Comparison of ENCODE assay signal across 23 cellular contexts in the genomic region with DNA sequence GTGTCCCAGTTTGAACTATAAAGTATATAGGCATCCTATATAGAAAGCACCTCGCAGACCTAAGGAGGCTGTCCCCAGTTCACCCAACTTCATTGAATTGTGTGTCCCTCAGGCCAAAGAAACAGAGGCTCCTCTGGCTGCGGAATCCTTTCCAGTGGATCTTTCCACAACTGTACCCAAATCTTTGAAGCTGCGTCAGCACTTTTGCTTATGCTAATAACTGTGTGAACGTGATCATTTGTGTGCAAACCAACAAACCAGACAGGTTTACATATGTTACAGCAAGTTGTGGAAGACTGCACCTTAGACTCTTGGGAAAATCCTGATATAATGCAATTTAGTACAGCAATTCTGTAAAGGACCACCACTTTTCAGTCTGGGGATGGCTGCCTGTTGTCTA. TPM values are rescaled to one million over a fixed set of nuclear protein-coding genes. Genes with fewer than 3 reads are reported as not detected.
A peak's percentile ranks its signal among the peaks of the same experiment; 100 is the strongest.
DNase-seq lines count a peak whose midpoint lies in the region; ATAC-seq, FAIRE-seq and TF ChIP-seq lines count a peak whose summit lies in the region.
"Had no signal": no experiment of that assay in that cellular context is flagged by ENCODE, and none has a peak within 500 bp of the region (broad histone marks: within the 10 kb centered on the region; RNA-seq: fewer than 3 reads in every experiment).

No MANE protein-coding gene starts in this region.

- in situ Hi-C loops in HepG2 (cut with HindIII; ENCODE audit: extremely low pct_ligation_motif_present, low pct_unique_long_range_greater_than_20kb), result no loop called here

- TF ChIP-seq EP300 in HepG2 (IDR thresholded peaks at IDR 0.05; ENCODE audit: low read depth in 2 of 2, low read length in 2 of 2), result no peak
- no peak for TF ChIP-seq EP300 in HepG2 (CRISPR knock-in tag; IDR thresholded peaks at IDR 0.05; ENCODE audit: borderline replicate concordance)

- H3K27ac ChIP-seq in HepG2 (ENCODE audit: extremely low read length, insufficient read depth, low read length) (no peak overlapping the region), right lobe of liver (no peak overlapping the region), SK-N-MC (0 out of 2 replicates have a peak overlapping the region, but pooled peaks have one; percentile 31)
- H3K27ac ChIP-seq: 22Rv1, BLaER1 had no signal

- H3K4me3 ChIP-seq in HepG2 (replicated peaks in 1 of 3; ENCODE audit: insufficient read depth in 1 of 3, low read depth in 2 of 3, low read length in 3 of 3) (no peak overlapping the region), right lobe of liver (no peak overlapping the region), SK-N-MC (no peak overlapping the region)
- H3K4me3 ChIP-seq: BLaER1 had no signal

- no peaks in the 10 kb centered on the region for H3K79me2 ChIP-seq in HepG2 (ENCODE audit: insufficient read depth, low read length)

- CTCF ChIA-PET in HepG2 (lab: Yijun Ruan, JAX; ENCODE audit: low intra/inter-chr PET ratio, low total read pairs), result no interaction called here

- TF ChIP-seq CTCF in HepG2 (CRISPR knock-in tag; IDR thresholded peaks at IDR 0.05), result no peak
- TF ChIP-seq CTCF in right lobe of liver (IDR thresholded peaks at IDR 0.05), result no peak

- H3K36me3 ChIP-seq in HepG2 (replicated peaks in 1 of 2; ENCODE audit: control insufficient read depth in 1 of 2, insufficient read depth in 2 of 2, low read length in 2 of 2), result peaks cover 2 to 9% of the 10 kb centered on the region in 2 experiments; a peak in 4 of 5 replicates
- H3K36me3 ChIP-seq in right lobe of liver, result no peaks in the 10 kb centered on the region
- peaks cover 17% of the 10 kb centered on the region for H3K36me3 ChIP-seq in SK-N-MC (ENCODE audit: insufficient read depth, low read length)

- ATAC-seq in HepG2 (no peak), right lobe of liver (no peak)

- TF ChIP-seq RAD21 in HepG2 (CRISPR knock-in tag; IDR thresholded peaks at IDR 0.05), result no peak

- H4K20me1 ChIP-seq in HepG2 (ENCODE audit: insufficient read depth, low read length), result no peaks in the 10 kb centered on the region
- H4K20me1 ChIP-seq: BLaER1 had no signal

- no peak overlapping the region for H3K4me2 ChIP-seq in HepG2 (ENCODE audit: low read depth, low read length)
- H3K4me2 ChIP-seq: BLaER1 had no signal

- H3K9me3 ChIP-seq in HepG2 (ENCODE audit: low read length) (no peaks in the 10 kb centered on the region), right lobe of liver (no peaks in the 10 kb centered on the region), SK-N-MC (ENCODE audit: low read depth, low read length) (no peaks in the 10 kb centered on the region)
- H3K9me3 ChIP-seq: BE2C, BLaER1 had no signal

- H3K4me1 ChIP-seq in HepG2 (ENCODE audit: insufficient read depth, low read length) (peaks cover 50% of the 10 kb centered on the region), right lobe of liver (peaks cover 0 to 11% (median 4%) of the 10 kb centered on the region in 4 donors)
- H3K4me1 ChIP-seq: BE2C had no signal

- no peak overlapping the region for H2AFZ ChIP-seq in HepG2 (ENCODE audit: low read length)

- POLR2A ChIA-PET in HepG2 (lab: Yijun Ruan, JAX), result no interaction called here

- no peak for FAIRE-seq in HepG2 (lab: Jason Lieb, UNC)
- FAIRE-seq: G401.6, GM12891, GM19239 had no signal

- 96% methylated on average over 4 of the region's 4 CpGs for WGBS in HepG2 (ENCODE audit: low lambda C conversion rate)
- WGBS in right lobe of liver (ENCODE audit: insufficient coverage, low coverage, low lambda C conversion rate, missing lambda C conversion rate), result 80% methylated on average over 4 of the region's 4 CpGs

- no peaks in the 10 kb centered on the region; a peak in 1 of 5 replicates for H3K27me3 ChIP-seq in HepG2 (ENCODE audit: control insufficient read depth in 1 of 2, insufficient read depth in 2 of 2, low read length in 2 of 2)
- no peaks in the 10 kb centered on the region for H3K27me3 ChIP-seq in right lobe of liver
- H3K27me3 ChIP-seq: BE2C, BLaER1 had no signal

- intact Hi-C loops in HepG2 (cut with micrococcal nuclease; ENCODE audit: unreplicated experiment), result no loop called here
- intact Hi-C loops in right lobe of liver (cut with DNase I), result no loop called here

- DNase-seq in HepG2 (ENCODE audit: low spot score) (no peak), right lobe of liver (no peak), SK-N-MC (ENCODE audit: low read depth, low spot score) (no peak), cortex of kidney (lab: John Stamatoyannopoulos, UW) (no peak), NCI-H774 (lab: John Stamatoyannopoulos, UW) (no peak)
- DNase-seq: ACHN; BE2C; C1 segment of cervical spinal cord; CD4-positive, alpha-beta memory T cell; CD4-positive, CD25-positive, alpha-beta regulatory T cell; CD8-positive, alpha-beta memory T cell; COR-L47; DMS 273 treated with DMSO at 0.1 percent for 48 hours; DMS153; DMS53; DMS79; DND-41; GF-D8 had no signal

- no TSS peak for BruUV-seq in HepG2 (replicated peaks; lab: Mats Ljungman, UMichigan)

- H3K9ac ChIP-seq in HepG2 (ENCODE audit: insufficient read depth, low read depth, low read length) (no peak overlapping the region), SK-N-MC (ENCODE audit: insufficient read length) (no peak overlapping the region)
- H3K9ac ChIP-seq: BLaER1 had no signal

- no peak for TF ChIP-seq POLR2A in HepG2 (IDR thresholded peaks at IDR 0.05; ENCODE audit: insufficient read depth in 1 of 2, low read depth in 2 of 2, low read length in 2 of 2)
- TF ChIP-seq POLR2A in right lobe of liver (IDR thresholded peaks at IDR 0.05), result no peak

TF ChIP-seq in HepG2, 621 proteins besides CTCF, POLR2A, EP300 and RAD21 (continues in another document):
- TF ChIP-seq, protein P1, sequence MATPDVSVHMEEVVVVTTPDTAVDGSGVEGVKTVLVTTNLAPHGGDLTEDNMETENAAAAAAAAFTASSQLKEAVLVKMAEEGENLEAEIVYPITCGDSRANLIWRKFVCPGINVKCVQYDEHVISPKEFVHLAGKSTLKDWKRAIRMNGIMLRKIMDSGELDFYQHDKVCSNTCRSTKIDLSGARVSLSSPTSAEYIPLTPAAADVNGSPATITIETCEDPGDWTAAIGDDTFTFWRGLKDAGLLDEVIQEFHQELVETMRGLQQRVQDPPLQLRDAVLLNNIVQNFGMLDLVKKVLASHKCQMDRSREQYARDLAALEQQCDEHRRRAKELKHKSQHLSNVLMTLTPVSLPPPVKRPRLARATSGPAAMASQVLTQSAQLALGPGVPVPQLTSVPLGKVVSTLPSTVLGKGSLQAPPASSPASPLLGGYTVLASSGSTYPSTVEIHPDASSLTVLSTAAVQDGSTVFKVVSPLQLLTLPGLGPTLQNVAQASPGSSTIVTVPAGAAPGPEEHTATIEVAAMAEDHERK (CRISPR knock-in tag; IDR thresholded peaks at IDR 0.05; ENCODE audit: low read depth), result no peak
- peak; percentile 87 to 91 for TF ChIP-seq MAFK (conservative IDR thresholded peaks at IDR 0.05 in 1 of 2, IDR thresholded peaks at IDR 0.05 in 1 of 2; ENCODE audit: low read length in 2 of 2)

RNA-seq across cellular contexts. Expression of gene DHX35, which starts 4.7 kb away (rescaled TPM):
- 28.7 and 30.4 TPM in 2 replicates for total RNA-seq in HepG2 (2016; rRNA removed; fragmentation: Illumina TruSeq; extraction: Trizol)
- total RNA-seq in HepG2 (2016; cell fraction: cytosol; rRNA removed; fragmentation: Illumina TruSeq; extraction: Trizol; ENCODE audit: low read depth), result 5.2 and 6.7 TPM in 2 replicates
- 29.9 and 33.4 TPM in 2 replicates for total RNA-seq in HepG2 (2016; cell fraction: insoluble cytoplasmic fraction; rRNA removed; fragmentation: Illumina TruSeq; extraction: Trizol)
- total RNA-seq in HepG2 (2016; cell fraction: membrane; rRNA removed; fragmentation: Illumina TruSeq; extraction: Trizol), result 8.6 and 10.5 TPM in 2 replicates
- total RNA-seq in HepG2 (2016; cell fraction: nucleus; rRNA removed; fragmentation: Illumina TruSeq; extraction: Trizol), result 35.4 and 36.9 TPM in 2 replicates
- polyA plus RNA-seq in HepG2 (2011; rRNA removed), result 25.8 and 26.2 TPM in 2 replicates
- 18.8 and 19.6 TPM in 2 replicates for polyA plus RNA-seq in HepG2 (2011; cell fraction: cytosol; rRNA removed)
- 58.1 and 67.7 TPM in 2 replicates for polyA plus RNA-seq in HepG2 (2011; cell fraction: nucleus; rRNA removed)
- 11.8 and 14.5 TPM in 2 replicates for polyA plus RNA-seq in HepG2 (2012)
- 1.6 and 1.8 TPM in 2 replicates for polyA plus RNA-seq in HepG2 (2016; cell fraction: cytosol; fragmentation: Illumina TruSeq; extraction: Trizol; ENCODE audit: low read depth)
- 24.2 and 25.5 TPM in 2 replicates for polyA plus RNA-seq in HepG2 (2016; cell fraction: insoluble cytoplasmic fraction; fragmentation: Illumina TruSeq; extraction: Trizol; ENCODE audit: low read depth)
- polyA plus RNA-seq in HepG2 (2016; cell fraction: membrane; fragmentation: Illumina TruSeq; extraction: Trizol; ENCODE audit: low read depth), result 4.9 TPM in 2 replicates
- polyA plus RNA-seq in HepG2 (2016; cell fraction: nucleus; fragmentation: Illumina TruSeq; extraction: Trizol; ENCODE audit: insufficient read depth, low read depth), result 45.4 and 47.2 TPM in 2 replicates
- polyA minus RNA-seq in HepG2 (2011; rRNA and poly(A)+ RNA removed; ENCODE audit: low replicate concordance), result 25.6 and 28.7 TPM in 2 replicates
- 10.4 and 11.8 TPM in 2 replicates for polyA minus RNA-seq in HepG2 (2011; cell fraction: cytosol; rRNA and poly(A)+ RNA removed)
- 46.6 and 48.2 TPM in 2 replicates for polyA minus RNA-seq in HepG2 (2011; cell fraction: nucleus; rRNA and poly(A)+ RNA removed)
- total RNA-seq in right lobe of liver, result 1 to 10 TPM; 3.2 to 7.5 (median 4.8) TPM

RNA-seq across cellular contexts. Expression of gene FAM83D, which starts 31.3 kb away (rescaled TPM):
- total RNA-seq in HepG2 (2016; rRNA removed; fragmentation: Illumina TruSeq; extraction: Trizol) (64.0 and 76.5 TPM in 2 replicates), right lobe of liver (1 to 10 TPM in 4 of 6 experiments, under 1 TPM in 2; 0.83 to 3.3 (median 1.7) TPM)
- 7.7 and 8.1 TPM in 2 replicates for total RNA-seq in HepG2 (2016; cell fraction: cytosol; rRNA removed; fragmentation: Illumina TruSeq; extraction: Trizol; ENCODE audit: low read depth)
- total RNA-seq in HepG2 (2016; cell fraction: insoluble cytoplasmic fraction; rRNA removed; fragmentation: Illumina TruSeq; extraction: Trizol), result 64.0 and 71.6 TPM in 2 replicates
- 21.2 and 23.0 TPM in 2 replicates for total RNA-seq in HepG2 (2016; cell fraction: membrane; rRNA removed; fragmentation: Illumina TruSeq; extraction: Trizol)
- 31.3 and 37.7 TPM in 2 replicates for total RNA-seq in HepG2 (2016; cell fraction: nucleus; rRNA removed; fragmentation: Illumina TruSeq; extraction: Trizol)
- polyA plus RNA-seq in HepG2 (2011; rRNA removed), result 26.7 and 51.4 TPM in 2 replicates
- 28.2 and 38.6 TPM in 2 replicates for polyA plus RNA-seq in HepG2 (2011; cell fraction: cytosol; rRNA removed)
- 23.7 and 42.3 TPM in 2 replicates for polyA plus RNA-seq in HepG2 (2011; cell fraction: nucleus; rRNA removed)
- 13.4 and 27.1 TPM in 2 replicates for polyA plus RNA-seq in HepG2 (2012)
- polyA plus RNA-seq in HepG2 (2016; cell fraction: cytosol; fragmentation: Illumina TruSeq; extraction: Trizol; ENCODE audit: low read depth), result 3.9 and 4.0 TPM in 2 replicates
- 80.4 and 80.8 TPM in 2 replicates for polyA plus RNA-seq in HepG2 (2016; cell fraction: insoluble cytoplasmic fraction; fragmentation: Illumina TruSeq; extraction: Trizol; ENCODE audit: low read depth)
- 11.5 and 12.2 TPM in 2 replicates for polyA plus RNA-seq in HepG2 (2016; cell fraction: membrane; fragmentation: Illumina TruSeq; extraction: Trizol; ENCODE audit: low read depth)
- 61.5 and 62.0 TPM in 2 replicates for polyA plus RNA-seq in HepG2 (2016; cell fraction: nucleus; fragmentation: Illumina TruSeq; extraction: Trizol; ENCODE audit: insufficient read depth, low read depth)
- 42.3 and 93.4 TPM in 2 replicates for polyA minus RNA-seq in HepG2 (2011; rRNA and poly(A)+ RNA removed; ENCODE audit: low replicate concordance)
- polyA minus RNA-seq in HepG2 (2011; cell fraction: cytosol; rRNA and poly(A)+ RNA removed), result 16.7 and 27.9 TPM in 2 replicates
- polyA minus RNA-seq in HepG2 (2011; cell fraction: nucleus; rRNA and poly(A)+ RNA removed), result 19.5 and 32.3 TPM in 2 replicates
